29 cellular contexts compared by ENCODE assay signal in genomic region chr21:31905444-31906400, GRCh38. TPM values are rescaled to one million over a fixed set of nuclear protein-coding genes. Genes with fewer than 3 reads are reported as not detected.
DNase-seq lines count a peak whose midpoint lies in the region; ATAC-seq and TF ChIP-seq lines count a peak whose summit lies in the region.
"Had no signal": no experiment of that assay in that cellular context is flagged by ENCODE, and none has a peak within 500 bp of the region (broad histone marks: within the 10 kb centered on the region; RNA-seq: fewer than 3 reads in every experiment).

No MANE protein-coding gene starts in this region.

- H3K27ac ChIP-seq in hepatocyte (peak overlapping the region; percentile 86), esophagus squamous epithelium (no peak overlapping the region)
- H3K27ac ChIP-seq: SK-N-MC, suprapubic skin had no signal

- H3K4me2 ChIP-seq in hepatocyte: no peak overlapping the region
- H3K4me2 ChIP-seq: GM23338 had no signal

- peaks cover 31% of the 10 kb centered on the region for H3K4me1 ChIP-seq in hepatocyte (ENCODE audit: insufficient read depth)
- H3K4me1 ChIP-seq in esophagus squamous epithelium: peaks cover 0 to 17% (median 10%) of the 10 kb centered on the region in 3 donors

- peak overlapping the region; percentile 3 for H3K27ac Mint-ChIP-seq in osteocyte (ENCODE audit: unreplicated experiment)
- H3K27ac Mint-ChIP-seq: activated CD4-positive, alpha-beta T cell treated with anti-CD3 and anti-CD28 coated beads for 36 hours; activated CD8-positive, alpha-beta T cell treated with anti-CD3 and anti-CD28 coated beads, Interleukin-2, amount 10 ng/mL, durations not matched to agents 7 days and 5 days; activated naive CD8-positive, alpha-beta T cell treated with anti-CD3 and anti-CD28 coated beads for 36 hours; GM23338; natural killer cell treated with Interleukin-12 subunit alpha and Interleukin-12 subunit beta and Interleukin-15 and Interleukin-18, amount 100 ng/mL, for 72 hours had no signal

- intact Hi-C loops in esophagus squamous epithelium (cut with DNase I): no loop called here

- H2AFZ ChIP-seq in hepatocyte: no peak overlapping the region
- H2AFZ ChIP-seq: GM23338 had no signal

- no peak for ATAC-seq in HG03432 (IDR thresholded peaks at IDR 0.05; ENCODE audit: unreplicated experiment)
- ATAC-seq: activated CD4-positive, alpha-beta T cell treated with anti-CD3 and anti-CD28 coated beads for 36 hours; activated CD8-positive, alpha-beta T cell treated with anti-CD3 and anti-CD28 coated beads, Interleukin-2, amount 10 ng/mL, durations not matched to agents 7 days and 5 days; GM12878; GM23338; HepG2; natural killer cell treated with Interleukin-12 subunit alpha and Interleukin-12 subunit beta and Interleukin-15 and Interleukin-18, amount 100 ng/mL, for 72 hours had no signal

- no peak overlapping the region for H3K4me3 Mint-ChIP-seq in osteocyte (ENCODE audit: unreplicated experiment)
- H3K4me3 Mint-ChIP-seq: activated CD4-positive, alpha-beta T cell treated with anti-CD3 and anti-CD28 coated beads for 36 hours; activated CD8-positive, alpha-beta T cell treated with anti-CD3 and anti-CD28 coated beads, Interleukin-2, amount 10 ng/mL, durations not matched to agents 7 days and 5 days; activated naive CD8-positive, alpha-beta T cell treated with anti-CD3 and anti-CD28 coated beads for 36 hours; GM23338; natural killer cell treated with Interleukin-12 subunit alpha and Interleukin-12 subunit beta and Interleukin-15 and Interleukin-18, amount 100 ng/mL, for 72 hours had no signal

- 62% methylated on average over 13 of the region's 13 CpGs for WGBS in hepatocyte (ENCODE audit: low lambda C conversion rate, missing lambda C conversion rate)
- WGBS in esophagus squamous epithelium, 2 donors: 70 to 73% methylated on average over 13 of the region's 13 CpGs

- H3K4me3 ChIP-seq in hepatocyte: no peak overlapping the region
- H3K4me3 ChIP-seq in esophagus squamous epithelium: no peak overlapping the region
- H3K4me3 ChIP-seq: GM12878, GM23338, SK-N-MC, suprapubic skin had no signal

- TF ChIP-seq CTCF in hepatocyte (IDR thresholded peaks at IDR 0.05; ENCODE audit: poor library complexity) (no peak), osteocyte (IDR thresholded peaks at IDR 0.05) (no peak), esophagus squamous epithelium (IDR thresholded peaks at IDR 0.05) (no peak)

- DNase-seq in EH (ENCODE audit: low read depth): peak; percentile 73
- DNase-seq in NCI-H69 (lab: John Stamatoyannopoulos, UW): peak; percentile 24
- DNase-seq in hepatocyte (ENCODE audit: low spot score): no peak
- no peak for DNase-seq in osteocyte (ENCODE audit: extremely low spot score, unreplicated experiment)
- no peak for DNase-seq in esophagus squamous epithelium (lab: John Stamatoyannopoulos, UW)
- no peak for DNase-seq in COLO668 (lab: John Stamatoyannopoulos, UW; ENCODE audit: unreplicated experiment)
- no peak for DNase-seq in MV-4-11 (lab: John Stamatoyannopoulos, UW)
- DNase-seq: activated CD4-positive, alpha-beta T cell treated with anti-CD3 and anti-CD28 coated beads for 36 hours; activated CD8-positive, alpha-beta T cell treated with anti-CD3 and anti-CD28 coated beads, Interleukin-2, amount 10 ng/mL, durations not matched to agents 7 days and 5 days; activated effector memory CD4-positive, alpha-beta T cell treated with Interleukin-2 at 50 U/mL for 16 hours; activated naive CD8-positive, alpha-beta T cell treated with anti-CD3 and anti-CD28 coated beads for 36 hours; aorta; EL; Kasumi-1; NCI-H187; NCI-H2171 treated with DMSO at 0.1 percent for 48 hours; NCI-H774; posterior cingulate gyrus; stimulated activated CD4-positive, alpha-beta T cell treated with anti-CD3 and anti-CD28 coated beads, Interleukin-15, amount 100 ng/mL, for 24 hours; stimulated activated naive CD4-positive, alpha-beta T cell; T-helper 2 cell had no signal

- H3K4me1 Mint-ChIP-seq in osteocyte (ENCODE audit: unreplicated experiment): peaks cover 50% of the 10 kb centered on the region
- H3K4me1 Mint-ChIP-seq: activated CD4-positive, alpha-beta T cell treated with anti-CD3 and anti-CD28 coated beads for 36 hours; activated naive CD8-positive, alpha-beta T cell treated with anti-CD3 and anti-CD28 coated beads for 36 hours had no signal

- peaks cover 68% of the 10 kb centered on the region for H3K79me2 ChIP-seq in hepatocyte

- no peaks in the 10 kb centered on the region for H3K9me3 ChIP-seq in hepatocyte (ENCODE audit: low read depth)
- H3K9me3 ChIP-seq in esophagus squamous epithelium: no peaks in the 10 kb centered on the region
- H3K9me3 ChIP-seq: suprapubic skin had no signal

- H3K9me2 ChIP-seq in hepatocyte (replicated peaks; ENCODE audit: insufficient read depth): no peaks in the 10 kb centered on the region

- H3K36me3 Mint-ChIP-seq in osteocyte (ENCODE audit: unreplicated experiment): no peaks in the 10 kb centered on the region
- H3K36me3 Mint-ChIP-seq: activated naive CD8-positive, alpha-beta T cell treated with anti-CD3 and anti-CD28 coated beads for 36 hours; natural killer cell treated with Interleukin-12 subunit alpha and Interleukin-12 subunit beta and Interleukin-15 and Interleukin-18, amount 100 ng/mL, for 72 hours had no signal

- no peaks in the 10 kb centered on the region for H4K20me1 ChIP-seq in hepatocyte (ENCODE audit: insufficient read depth, poor library complexity, severe bottlenecking)

- H3K27me3 Mint-ChIP-seq in osteocyte (ENCODE audit: unreplicated experiment): no peaks in the 10 kb centered on the region

- no peaks in the 10 kb centered on the region for H3K36me3 ChIP-seq in hepatocyte (replicated peaks; ENCODE audit: insufficient read depth, low read depth)
- H3K36me3 ChIP-seq in esophagus squamous epithelium: no peaks in the 10 kb centered on the region
- H3K36me3 ChIP-seq: suprapubic skin had no signal

- H3K9me3 Mint-ChIP-seq in osteocyte (ENCODE audit: unreplicated experiment): no peaks in the 10 kb centered on the region
- H3K9me3 Mint-ChIP-seq: activated naive CD8-positive, alpha-beta T cell treated with anti-CD3 and anti-CD28 coated beads for 36 hours; GM23338; natural killer cell treated with Interleukin-12 subunit alpha and Interleukin-12 subunit beta and Interleukin-15 and Interleukin-18, amount 100 ng/mL, for 72 hours had no signal

- H3K27me3 ChIP-seq in hepatocyte (no peaks in the 10 kb centered on the region), esophagus squamous epithelium (peaks cover 0 to 26% (median 0%) of the 10 kb centered on the region in 4 donors)
- H3K27me3 ChIP-seq: suprapubic skin had no signal

- no peak for TF ChIP-seq POLR2A in esophagus squamous epithelium (IDR thresholded peaks at IDR 0.05)

RNA-seq across cellular contexts. Expression of gene HUNK, which starts 32.9 kb away (rescaled TPM):
- total RNA-seq in hepatocyte (4.4 and 7.1 TPM in 2 replicates), osteocyte (0.83 and 1.8 TPM in 2 replicates), esophagus squamous epithelium (1 to 10 TPM in 1 of 4 donors, under 1 TPM in 3; under 0.01 to 2.8 (median 0.42) TPM)
- 7.3 and 10.8 TPM in 2 replicates for polyA plus RNA-seq in hepatocyte
- total RNA-seq: endothelial cell of umbilical vein had no signal
- polyA plus RNA-seq: endothelial cell of umbilical vein had no signal

Comparison
In these comparisons a context has a peak if more than half of its experiments do, and no peak if none do; other contexts are left out.
1. DNase-seq: peak in EH (single experiment) and NCI-H69 (single experiment); none in hepatocyte (single experiment), osteocyte (single experiment), esophagus squamous epithelium (single experiment), COLO668 (single experiment) and MV-4-11 (single experiment).